In the genomic region with DNA sequence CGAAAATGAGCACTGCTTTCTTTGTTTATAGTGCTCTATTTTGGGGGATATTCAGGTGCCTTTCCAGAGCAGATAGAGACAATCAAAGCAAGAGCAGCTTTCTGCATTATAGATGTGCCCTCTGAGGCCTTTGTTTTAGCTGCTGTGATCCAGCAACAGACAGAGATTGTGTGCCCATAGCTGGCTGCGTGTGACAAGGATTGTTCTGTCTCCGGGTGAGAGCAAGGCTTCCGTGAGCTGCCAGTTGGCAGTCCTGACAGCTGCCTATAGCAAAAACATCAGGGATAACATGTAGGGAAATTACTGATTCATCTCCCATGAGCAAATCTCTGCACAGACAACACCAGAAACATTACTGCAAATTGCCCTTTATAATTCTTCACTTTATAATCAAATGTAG, we compare ENCODE assay signal across 14 cellular contexts.
"Had no signal": no experiment of that assay in that cellular context is flagged by ENCODE, and none has a peak within 500 bp of the region (broad histone marks: within the 10 kb centered on the region; RNA-seq: fewer than 3 reads in every experiment).

No MANE protein-coding gene starts in this region.

- H3K27me3 ChIP-seq: body of pancreas, neutrophil had no signal

- H3K4me2 ChIP-seq: SK-N-SH had no signal

- H3K9me2 ChIP-seq: SK-N-SH had no signal

- H3K9me3 ChIP-seq: body of pancreas, neutrophil, prostate gland, SK-N-SH, thoracic aorta had no signal

- DNase-seq: activated B cell treated with CpG ODN at 0.5 μM for 24 hours; activated CD4-positive, alpha-beta T cell treated with anti-CD3 and anti-CD28 coated beads, Interleukin-2, amount 50 U/mL, for 1 hour; activated naive CD4-positive, alpha-beta T cell treated with anti-CD3 and anti-CD28 coated beads, Interleukin-2, amount 10 ng/mL, durations not matched to agents 7 days and 5 days; body of pancreas; cerebellar nuclear complex; dermis blood vessel endothelial cell; endodermal cell; erythroblast; SK-N-SH; stimulated activated CD4-positive, alpha-beta T cell treated with anti-CD3 and anti-CD28 coated beads, Interleukin-2, amount 100 ng/mL, for 48 hours; stimulated activated naive CD8-positive, alpha-beta T cell treated with anti-CD3 and anti-CD28 coated beads, Interleukin-15, Interleukin-2, amounts not matched to agents 100 U/mL and 50 U/mL, for 24 hours had no signal

- ATAC-seq: body of pancreas; stimulated activated naive CD8-positive, alpha-beta T cell treated with anti-CD3 and anti-CD28 coated beads, Interleukin-15, Interleukin-2, amounts not matched to agents 100 U/mL and 50 U/mL, for 24 hours had no signal

- H3K36me3 ChIP-seq: neutrophil, prostate gland, thoracic aorta had no signal

- H3K4me3 ChIP-seq: body of pancreas, prostate gland, thoracic aorta had no signal

- H3K27ac ChIP-seq: body of pancreas, neutrophil, prostate gland, thoracic aorta had no signal

- H3K9ac ChIP-seq: SK-N-SH had no signal

- H3K4me1 ChIP-seq: body of pancreas, prostate gland had no signal
